21 cellular contexts compared by ENCODE assay signal in genomic region chr11:117557321-117557720, GRCh38.
DNase-seq lines count a peak whose midpoint lies in the region; ATAC-seq and TF ChIP-seq lines count a peak whose summit lies in the region.
"Had no signal": no experiment of that assay in that cellular context is flagged by ENCODE, and none has a peak within 500 bp of the region (broad histone marks: within the 10 kb centered on the region; RNA-seq: fewer than 3 reads in every experiment).

No MANE protein-coding gene starts in this region.

- no peaks in the 10 kb centered on the region for H3K36me3 Mint-ChIP-seq in neural progenitor cell

- peaks cover 43% of the 10 kb centered on the region for H3K4me1 Mint-ChIP-seq in neural progenitor cell

- no peaks in the 10 kb centered on the region for H3K27me3 ChIP-seq in neural progenitor cell
- H3K27me3 ChIP-seq in A673 (replicated peaks; ENCODE audit: insufficient read depth, low read depth, low read length, poor library complexity), result peaks cover 4% of the 10 kb centered on the region

- no TSS peak for BruUV-seq in A673 (replicated peaks; lab: Mats Ljungman, UMichigan)

- H3K4me1 ChIP-seq in neural progenitor cell, result peaks cover 16% of the 10 kb centered on the region
- H3K4me1 ChIP-seq in A673 (ENCODE audit: insufficient read depth, low read length, poor library complexity, severe bottlenecking), result peaks cover 9% of the 10 kb centered on the region

- no peak for ATAC-seq in HG02763 (IDR thresholded peaks at IDR 0.05; ENCODE audit: unreplicated experiment)
- ATAC-seq: GM12878 had no signal

- peak overlapping the region; percentile 68 for H3K27ac Mint-ChIP-seq in neural progenitor cell
- H3K27ac Mint-ChIP-seq: CD4-positive, alpha-beta T cell had no signal

- H3F3A ChIP-seq in neural progenitor cell (ENCODE audit: low read depth), result no peaks in the 10 kb centered on the region

- H3K9me3 ChIP-seq in neural progenitor cell (ENCODE audit: low read depth), result no peaks in the 10 kb centered on the region
- H3K9me3 ChIP-seq in A673 (ENCODE audit: low read depth, low read length, poor library complexity, severe bottlenecking), result no peaks in the 10 kb centered on the region

- H3K9me3 Mint-ChIP-seq in neural progenitor cell, result peaks cover 6% of the 10 kb centered on the region
- H3K9me3 Mint-ChIP-seq: CD4-positive, alpha-beta T cell had no signal

- H3K79me2 ChIP-seq in neural progenitor cell (ENCODE audit: low read depth), result no peaks in the 10 kb centered on the region

- DNase-seq in NCI-H510A treated with DMSO at 0.1 percent for 48 hours (lab: John Stamatoyannopoulos, UW), result peak; percentile 33
- no peak for DNase-seq in NCI-H510A (lab: John Stamatoyannopoulos, UW)
- DNase-seq in NCI-H526 treated with DMSO at 0.1 percent for 48 hours (lab: John Stamatoyannopoulos, UW), result peak; percentile 66
- DNase-seq in neural progenitor cell (ENCODE audit: low spot score), result no peak
- no peak for DNase-seq in A673 (ENCODE audit: low spot score)
- DNase-seq in stimulated activated CD4-positive, alpha-beta T cell treated with anti-CD3 and anti-CD28 coated beads, Interleukin-12 subunit alpha, Interleukin-12 subunit beta, amount 100 ng/mL, for 4 hours, result no peak
- no peak for DNase-seq in nucleus accumbens (lab: John Stamatoyannopoulos, UW)
- DNase-seq: 8988T; CD4-positive, alpha-beta T cell; GDM1; NCI-H1092; NCI-H1417 treated with DMSO at 0.1 percent for 48 hours; NCI-H1694 treated with DMSO at 0.1 percent for 48 hours; NCI-H2081; NCI-H2171 treated with DMSO at 0.1 percent for 48 hours; NCI-H345; NCI-H524 treated with DMSO at 0.1 percent for 48 hours; RPMI8226; SHP77 had no signal

- H3K4me3 Mint-ChIP-seq in neural progenitor cell, result no peak overlapping the region
- H3K4me3 Mint-ChIP-seq: CD4-positive, alpha-beta T cell had no signal

- POLR2A ChIA-PET in A673 (lab: Charles Lee; ENCODE audit: low non-redundant PET), result no interaction called here

- H3K4me3 ChIP-seq in neural progenitor cell (no peak overlapping the region), A673 (ENCODE audit: low read depth, low read length, poor library complexity, severe bottlenecking) (no peak overlapping the region)
- H3K4me3 ChIP-seq: GM12878 had no signal

- H3K27ac ChIP-seq in neural progenitor cell, result no peak overlapping the region
- no peak overlapping the region for H3K27ac ChIP-seq in A673 (ENCODE audit: low read depth, low read length, poor library complexity, severe bottlenecking)

- H2AFZ ChIP-seq in neural progenitor cell (replicated peaks), result peak overlapping the region; percentile 71

- TF ChIP-seq CTCF in neural progenitor cell (IDR thresholded peaks at IDR 0.05) (no peak), A673 (conservative IDR thresholded peaks at IDR 0.05; ENCODE audit: low read depth, low read length) (no peak)

- intact Hi-C loops in A673 (cut with micrococcal nuclease; ENCODE audit: unreplicated experiment), result no loop called here

- H3K4me2 ChIP-seq in neural progenitor cell, result peak overlapping the region; percentile 34

- peaks cover 40% of the 10 kb centered on the region for H3K27me3 Mint-ChIP-seq in neural progenitor cell (ENCODE audit: insufficient read depth, low read depth)
- H3K27me3 Mint-ChIP-seq: CD4-positive, alpha-beta T cell had no signal

- CTCF ChIA-PET in A673 (lab: Charles Lee), result no interaction called here

- H3K36me3 ChIP-seq in neural progenitor cell (no peaks in the 10 kb centered on the region), A673 (ENCODE audit: insufficient read depth, low read length, poor library complexity, severe bottlenecking) (no peaks in the 10 kb centered on the region)

- H3K9ac ChIP-seq in neural progenitor cell, result no peak overlapping the region

- H4K20me1 ChIP-seq in neural progenitor cell (ENCODE audit: low read depth), result peaks cover under 1% of the 10 kb centered on the region

Comparison
In these comparisons a context has a peak if more than half of its experiments do, and no peak if none do; other contexts are left out.
1. DNase-seq: peak in NCI-H510A treated with DMSO at 0.1 percent for 48 hours (single experiment) and NCI-H526 treated with DMSO at 0.1 percent for 48 hours (single experiment); none in NCI-H510A (single experiment), neural progenitor cell (single experiment), A673 (single experiment), stimulated activated CD4-positive, alpha-beta T cell treated with anti-CD3 and anti-CD28 coated beads, Interleukin-12 subunit alpha, Interleukin-12 subunit beta, amount 100 ng/mL, for 4 hours (single experiment) and nucleus accumbens (0 of 56).